In genomic region chr11:126440792-126441514, GRCh38 we compare ENCODE assay signal across 1 cellular context.
TF ChIP-seq lines count a peak whose summit lies in the region.

No MANE protein-coding gene starts in this region.

TF ChIP-seq in IMR-90, 13 proteins besides CTCF, POLR2A, EP300 and RAD21 (continued from another document):
- no peak for TF ChIP-seq ELK1 (IDR thresholded peaks at IDR 0.05; ENCODE audit: borderline replicate concordance, low read depth, low read length)
- no peak for TF ChIP-seq CHD1 (IDR thresholded peaks at IDR 0.05; ENCODE audit: low read depth, low read length)
- no peak for TF ChIP-seq CEBPB (IDR thresholded peaks at IDR 0.05; ENCODE audit: low read depth, low read length)
- no peak for TF ChIP-seq BHLHE40 (IDR thresholded peaks at IDR 0.05; ENCODE audit: low read depth, low read length)
- peak; percentile 91 for TF ChIP-seq SMC3 (IDR thresholded peaks at IDR 0.05; ENCODE audit: low read depth, low read length)
TF ChIP-seq in IMR-90: peak in this region for 2.
